ENCODE assay signal across 25 cellular contexts in genomic region chr9:76018767-76019166, GRCh38.
A peak's percentile ranks its signal among the peaks of the same experiment; 100 is the strongest.
DNase-seq lines count a peak whose midpoint lies in the region; ATAC-seq and TF ChIP-seq lines count a peak whose summit lies in the region.
"Had no signal": no experiment of that assay in that cellular context is flagged by ENCODE, and none has a peak within 500 bp of the region (broad histone marks: within the 10 kb centered on the region; RNA-seq: fewer than 3 reads in every experiment).

No MANE protein-coding gene starts in this region.

- no peak for TF ChIP-seq CTCF in DND-41 (IDR thresholded peaks at IDR 0.05; ENCODE audit: borderline replicate concordance, extremely low read depth, low read length, poor library complexity, severe bottlenecking)
- no peak for TF ChIP-seq CTCF in left lung (IDR thresholded peaks at IDR 0.05)
- no peak for TF ChIP-seq CTCF in ascending aorta (IDR thresholded peaks at IDR 0.05)
- no peak for TF ChIP-seq CTCF in breast epithelium (IDR thresholded peaks at IDR 0.05)

- H3K4me1 Mint-ChIP-seq in CD4-positive, alpha-beta memory T cell: peaks cover 36 to 78% (median 45%) of the 10 kb centered on the region in 4 donors
- H3K4me1 Mint-ChIP-seq in activated CD8-positive, alpha-beta T cell treated with anti-CD3 and anti-CD28 coated beads, Interleukin-2, amount 10 ng/mL, durations not matched to agents 7 days and 5 days (ENCODE audit: low read depth): peaks cover 51% of the 10 kb centered on the region

- peak overlapping the region in 6 of 7 donors; percentile 4 to 87 (median 62) for H3K27ac Mint-ChIP-seq in CD4-positive, alpha-beta memory T cell
- H3K27ac Mint-ChIP-seq in activated CD8-positive, alpha-beta T cell treated with anti-CD3 and anti-CD28 coated beads, Interleukin-2, amount 10 ng/mL, durations not matched to agents 7 days and 5 days: no peak overlapping the region
- H3K27ac Mint-ChIP-seq: nephron progenitor cell; stimulated activated naive CD8-positive, alpha-beta T cell treated with anti-CD3 and anti-CD28 coated beads, Interleukin-15, Interleukin-2, amounts not matched to agents 100 ng/mL and 50 ng/mL, for 24 hours had no signal

- H3K4me3 Mint-ChIP-seq in CD4-positive, alpha-beta memory T cell: peak overlapping the region in 6 of 8 donors; percentile 1 to 81 (median 61)
- no peak overlapping the region for H3K4me3 Mint-ChIP-seq in activated CD8-positive, alpha-beta T cell treated with anti-CD3 and anti-CD28 coated beads, Interleukin-2, amount 10 ng/mL, durations not matched to agents 7 days and 5 days
- H3K4me3 Mint-ChIP-seq: nephron progenitor cell; stimulated activated naive CD8-positive, alpha-beta T cell treated with anti-CD3 and anti-CD28 coated beads, Interleukin-15, Interleukin-2, amounts not matched to agents 100 ng/mL and 50 ng/mL, for 24 hours had no signal

- POLR2A ChIA-PET in CD4-positive, alpha-beta memory T cell (lab: Charles Lee; ENCODE audit: partially characterized antibody): interaction anchor here (1.2 kb wide), 1 partner anchor 128 kb away, joined by 5 read pairs; the partner anchor contains the start of gene PCSK5
- POLR2A ChIA-PET in activated CD8-positive, alpha-beta T cell treated with anti-CD3 and anti-CD28 coated beads, Interleukin-2, amount 10 ng/mL, durations not matched to agents 7 days and 5 days (lab: Charles Lee): no interaction called here

- peaks cover 0 to 4% (median 0%) of the 10 kb centered on the region in 8 donors for H3K9me3 Mint-ChIP-seq in CD4-positive, alpha-beta memory T cell
- no peaks in the 10 kb centered on the region for H3K9me3 Mint-ChIP-seq in activated CD8-positive, alpha-beta T cell treated with anti-CD3 and anti-CD28 coated beads, Interleukin-2, amount 10 ng/mL, durations not matched to agents 7 days and 5 days (ENCODE audit: insufficient read depth)
- H3K9me3 Mint-ChIP-seq: nephron progenitor cell had no signal

- no peak for TF ChIP-seq POLR2A in breast epithelium (IDR thresholded peaks at IDR 0.05)

- H3K27me3 ChIP-seq in CD4-positive, alpha-beta memory T cell (ENCODE audit: insufficient read depth, low read length): no peaks in the 10 kb centered on the region
- H3K27me3 ChIP-seq in DND-41 (ENCODE audit: insufficient read depth, low read length, poor library complexity) (no peaks in the 10 kb centered on the region), left lung (no peaks in the 10 kb centered on the region), ascending aorta (no peaks in the 10 kb centered on the region), GM23248 (replicated peaks; ENCODE audit: insufficient read depth) (no peaks in the 10 kb centered on the region), breast epithelium (no peaks in the 10 kb centered on the region)
- H3K27me3 ChIP-seq: adrenal gland, colonic mucosa, right lobe of liver had no signal

- no peaks in the 10 kb centered on the region for H3K36me3 Mint-ChIP-seq in CD4-positive, alpha-beta memory T cell
- H3K36me3 Mint-ChIP-seq in activated CD8-positive, alpha-beta T cell treated with anti-CD3 and anti-CD28 coated beads, Interleukin-2, amount 10 ng/mL, durations not matched to agents 7 days and 5 days (ENCODE audit: low read depth): peaks cover 5% of the 10 kb centered on the region

- peaks cover 28% of the 10 kb centered on the region for H3K4me1 ChIP-seq in CD4-positive, alpha-beta memory T cell (ENCODE audit: insufficient read depth, low read length)
- H3K4me1 ChIP-seq in DND-41 (ENCODE audit: insufficient read depth, low read length) (peaks cover 64% of the 10 kb centered on the region), left lung (no peaks in the 10 kb centered on the region), ascending aorta (no peaks in the 10 kb centered on the region), GM23248 (ENCODE audit: insufficient read depth) (no peaks in the 10 kb centered on the region), breast epithelium (no peaks in the 10 kb centered on the region)
- H3K4me1 ChIP-seq: colonic mucosa, left ventricle myocardium inferior, parathyroid adenoma had no signal

- H3K27me3 Mint-ChIP-seq in CD4-positive, alpha-beta memory T cell: peaks cover 0 to 1% of the 10 kb centered on the region in 2 donors
- H3K27me3 Mint-ChIP-seq in activated CD8-positive, alpha-beta T cell treated with anti-CD3 and anti-CD28 coated beads, Interleukin-2, amount 10 ng/mL, durations not matched to agents 7 days and 5 days (ENCODE audit: low read depth): no peaks in the 10 kb centered on the region
- H3K27me3 Mint-ChIP-seq: stimulated activated naive CD8-positive, alpha-beta T cell treated with anti-CD3 and anti-CD28 coated beads, Interleukin-15, Interleukin-2, amounts not matched to agents 100 ng/mL and 50 ng/mL, for 24 hours had no signal

- intact Hi-C loops in CD4-positive, alpha-beta memory T cell (cut with micrococcal nuclease): no loop called here
- intact Hi-C loops in left lung (cut with DNase I) (no loop called here), ascending aorta (cut with DNase I) (no loop called here), breast epithelium (cut with DNase I; ENCODE audit: low total_unique reads) (no loop called here)

- H3K4me2 ChIP-seq in DND-41 (ENCODE audit: insufficient read depth, low read length) (no peak overlapping the region), GM23248 (ENCODE audit: unreplicated experiment) (no peak overlapping the region)

- DNase-seq in CD4-positive, alpha-beta memory T cell: peak in 2 of 5 donors; percentile 15 to 34
- no peak for DNase-seq in DND-41
- no peak for DNase-seq in activated CD8-positive, alpha-beta T cell treated with anti-CD3 and anti-CD28 coated beads, Interleukin-2, amount 10 ng/mL, durations not matched to agents 7 days and 5 days
- DNase-seq in left lung: no peak
- DNase-seq in ascending aorta (ENCODE audit: low spot score in 2 of 2): no peak
- no peak for DNase-seq in GM23248
- no peak for DNase-seq in breast epithelium (ENCODE audit: low spot score in 2 of 2)
- DNase-seq: activated CD4-positive, alpha-beta T cell treated with anti-CD3 and anti-CD28 coated beads, Interleukin-2, amount 50 U/mL, for 48 hours; DMS 273 treated with DMSO at 0.1 percent for 48 hours; effector memory CD4-positive, alpha-beta T cell; left ventricle myocardium inferior; midbrain; NCI-H1048; NCI-H1694 treated with DMSO at 0.1 percent for 48 hours; NCI-H2171 treated with DMSO at 0.1 percent for 48 hours; NCI-H524 treated with DMSO at 0.1 percent for 48 hours; nephron progenitor cell; RPMI8226 had no signal

- H3K4me3 ChIP-seq in CD4-positive, alpha-beta memory T cell (ENCODE audit: low read length in 2 of 2): no peak overlapping the region
- H3K4me3 ChIP-seq in DND-41 (ENCODE audit: low read depth in 1 of 2, low read length in 2 of 2): no peak overlapping the region
- H3K4me3 ChIP-seq in left lung: no peak overlapping the region
- no peak overlapping the region for H3K4me3 ChIP-seq in ascending aorta
- H3K4me3 ChIP-seq in GM23248: no peak overlapping the region
- no peak overlapping the region for H3K4me3 ChIP-seq in breast epithelium
- H3K4me3 ChIP-seq: adrenal gland, colonic mucosa, HAP-1, left ventricle myocardium inferior, right lobe of liver had no signal

- 95 to 96% methylated on average over 2 of the region's 2 CpGs for WGBS in GM23248 (ENCODE audit: low coverage in 1 of 2, low lambda C conversion rate in 2 of 2, missing lambda C conversion rate in 2 of 2), 2 experiments

- no peak overlapping the region for H2AFZ ChIP-seq in DND-41 (ENCODE audit: low read depth, low read length)
- no peak overlapping the region for H2AFZ ChIP-seq in GM23248
- H2AFZ ChIP-seq: parathyroid adenoma had no signal

- CTCF ChIA-PET in CD4-positive, alpha-beta memory T cell (lab: Charles Lee; ENCODE audit: partially characterized antibody): no interaction called here
- CTCF ChIA-PET in activated CD8-positive, alpha-beta T cell treated with anti-CD3 and anti-CD28 coated beads, Interleukin-2, amount 10 ng/mL, durations not matched to agents 7 days and 5 days (lab: Charles Lee): no interaction called here

- H3K9me2 ChIP-seq in GM23248 (ENCODE audit: insufficient read depth): no peaks in the 10 kb centered on the region

- no peaks in the 10 kb centered on the region for H3F3A ChIP-seq in GM23248 (ENCODE audit: insufficient read depth)

- H3K9me3 ChIP-seq in CD4-positive, alpha-beta memory T cell (ENCODE audit: control insufficient read depth in 1 of 2, low read length in 2 of 2): no peaks in the 10 kb centered on the region
- H3K9me3 ChIP-seq in DND-41 (ENCODE audit: insufficient read depth, low read length, severe bottlenecking) (no peaks in the 10 kb centered on the region), left lung (no peaks in the 10 kb centered on the region), ascending aorta (no peaks in the 10 kb centered on the region), GM23248 (ENCODE audit: low read depth) (no peaks in the 10 kb centered on the region), breast epithelium (no peaks in the 10 kb centered on the region)
- H3K9me3 ChIP-seq: adrenal gland, colonic mucosa, HAP-1, left ventricle myocardium inferior, right lobe of liver had no signal

- no peak overlapping the region for H3K27ac ChIP-seq in CD4-positive, alpha-beta memory T cell (ENCODE audit: low read depth, low read length)
- H3K27ac ChIP-seq in DND-41 (ENCODE audit: low read length) (peak overlapping the region; percentile 70), left lung (no peak overlapping the region), ascending aorta (peak overlapping the region in 1 of 2 donors; percentile 32), GM23248 (no peak overlapping the region), breast epithelium (no peak overlapping the region)
- H3K27ac ChIP-seq: adrenal gland, colonic mucosa, left ventricle myocardium inferior, parathyroid adenoma, right lobe of liver, VCaP had no signal

- H3K9ac ChIP-seq in DND-41 (ENCODE audit: low read depth, low read length): no peak overlapping the region; the same call in 1 of the 2 replicates
- H3K9ac ChIP-seq in GM23248: no peak overlapping the region
- H3K9ac ChIP-seq: parathyroid adenoma had no signal

- ATAC-seq in DND-41 (ENCODE audit: insufficient read depth, low read depth) (peak; percentile 64), left lung (peak; percentile 52)
- ATAC-seq in activated CD8-positive, alpha-beta T cell treated with anti-CD3 and anti-CD28 coated beads, Interleukin-2, amount 10 ng/mL, durations not matched to agents 7 days and 5 days: peak; percentile 31

- H4K20me1 ChIP-seq in DND-41 (ENCODE audit: insufficient read depth, low read length) (no peaks in the 10 kb centered on the region), GM23248 (ENCODE audit: insufficient read depth) (no peaks in the 10 kb centered on the region)

- in situ Hi-C loops in GM23248 (cut with MboI): no loop called here

- peaks cover 22% of the 10 kb centered on the region for H3K79me2 ChIP-seq in DND-41 (ENCODE audit: insufficient read depth, low read length)
- no peaks in the 10 kb centered on the region for H3K79me2 ChIP-seq in GM23248 (ENCODE audit: insufficient read depth)
- H3K79me2 ChIP-seq: parathyroid adenoma had no signal

- no peaks in the 10 kb centered on the region for H3K36me3 ChIP-seq in CD4-positive, alpha-beta memory T cell (ENCODE audit: insufficient read depth, low read length)
- H3K36me3 ChIP-seq in DND-41 (ENCODE audit: insufficient read depth, low read length) (no peaks in the 10 kb centered on the region), left lung (no peaks in the 10 kb centered on the region), ascending aorta (peaks cover 0 to 3% of the 10 kb centered on the region in 2 donors), GM23248 (ENCODE audit: low read depth) (no peaks in the 10 kb centered on the region), breast epithelium (no peaks in the 10 kb centered on the region)
- H3K36me3 ChIP-seq: adrenal gland, colonic mucosa, HAP-1, left ventricle myocardium inferior, right lobe of liver had no signal
